In the genomic region with DNA sequence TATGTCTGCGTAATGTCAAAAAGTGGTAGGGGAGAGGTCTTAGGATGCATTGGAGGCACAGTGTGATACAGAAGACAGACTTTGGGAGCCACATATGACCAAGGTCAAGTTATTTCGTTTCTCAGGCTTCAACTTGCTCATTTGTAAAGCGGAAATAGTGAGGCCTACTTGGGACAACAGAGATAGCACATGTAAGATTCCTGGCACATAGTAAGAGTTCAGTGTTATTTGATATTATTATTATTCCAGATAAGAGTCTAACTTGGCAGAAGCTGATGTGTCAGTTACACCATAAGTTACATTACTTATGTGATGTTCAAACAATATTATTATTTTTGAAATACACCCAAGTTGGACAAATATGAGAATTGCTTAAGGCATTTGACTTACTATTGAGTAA, we compare ENCODE assay signal across 20 cellular contexts. TPM values are rescaled to one million over a fixed set of nuclear protein-coding genes. Genes with fewer than 3 reads are reported as not detected.
"Had no signal": no experiment of that assay in that cellular context is flagged by ENCODE, and none has a peak within 500 bp of the region (broad histone marks: within the 10 kb centered on the region; RNA-seq: fewer than 3 reads in every experiment).

No MANE protein-coding gene starts in this region.

- H3K9me3 ChIP-seq: esophagus squamous epithelium, psoas muscle, testis had no signal

- DNase-seq: activated CD4-positive, CD25-positive, alpha-beta regulatory T cell treated with anti-CD3 and anti-CD28 coated beads, Interleukin-2, amount 50 U/mL, for 72 hours; activated naive CD8-positive, alpha-beta T cell treated with anti-CD3 and anti-CD28 coated beads for 36 hours; anterior cingulate cortex; caudate nucleus; effector CD4-positive, alpha-beta T cell; esophagus squamous epithelium; head of caudate nucleus; immature natural killer cell; psoas muscle; stimulated activated CD4-positive, alpha-beta T cell treated with anti-CD3 and anti-CD28 coated beads, Interleukin-1b, Interleukin-23, amount 100 ng/mL, for 48 hours; stimulated activated naive CD8-positive, alpha-beta T cell treated with anti-CD3 and anti-CD28 coated beads, Interleukin-15, amount 100 ng/mL, for 72 hours; T-helper 1 cell; T1000; testis had no signal

- H3K36me3 ChIP-seq: esophagus squamous epithelium had no signal

- H3K27ac ChIP-seq: esophagus squamous epithelium, psoas muscle, testis had no signal

- H3K4me1 ChIP-seq: esophagus squamous epithelium, psoas muscle, testis had no signal

- H3K4me3 ChIP-seq: coronary artery, esophagus squamous epithelium, lung, psoas muscle, testis had no signal

- H3K27me3 ChIP-seq: esophagus squamous epithelium, testis had no signal

RNA-seq across cellular contexts. Expression of gene CYP4X1, which starts 10.2 kb away (rescaled TPM):
- total RNA-seq: activated CD8-positive, alpha-beta memory T cell treated with anti-CD3 and anti-CD28 coated beads for 36 hours; activated naive CD8-positive, alpha-beta T cell treated with anti-CD3 and anti-CD28 coated beads for 36 hours; activated T-helper 1 cell treated with anti-CD3 and anti-CD28 coated beads, Interleukin-12 subunit alpha, Interleukin-12 subunit beta, Interleukin-2, Interleukin-4 antibody, amounts not matched to agents 30 ng/mL and 10 ng/mL and 1 ng/mL, durations not matched to agents 14 hours and 24 hours and 36 hours had no signal

RNA-seq across cellular contexts. Expression of gene CYP4Z1, which starts 53.8 kb away (rescaled TPM):
- total RNA-seq: activated CD8-positive, alpha-beta memory T cell treated with anti-CD3 and anti-CD28 coated beads for 36 hours; activated naive CD8-positive, alpha-beta T cell treated with anti-CD3 and anti-CD28 coated beads for 36 hours; activated T-helper 1 cell treated with anti-CD3 and anti-CD28 coated beads, Interleukin-12 subunit alpha, Interleukin-12 subunit beta, Interleukin-2, Interleukin-4 antibody, amounts not matched to agents 30 ng/mL and 10 ng/mL and 1 ng/mL, durations not matched to agents 14 hours and 24 hours and 36 hours; mesothelial cell of epicardium; osteoblast had no signal
